ENCODE assay signal across 13 cellular contexts in the genomic region with DNA sequence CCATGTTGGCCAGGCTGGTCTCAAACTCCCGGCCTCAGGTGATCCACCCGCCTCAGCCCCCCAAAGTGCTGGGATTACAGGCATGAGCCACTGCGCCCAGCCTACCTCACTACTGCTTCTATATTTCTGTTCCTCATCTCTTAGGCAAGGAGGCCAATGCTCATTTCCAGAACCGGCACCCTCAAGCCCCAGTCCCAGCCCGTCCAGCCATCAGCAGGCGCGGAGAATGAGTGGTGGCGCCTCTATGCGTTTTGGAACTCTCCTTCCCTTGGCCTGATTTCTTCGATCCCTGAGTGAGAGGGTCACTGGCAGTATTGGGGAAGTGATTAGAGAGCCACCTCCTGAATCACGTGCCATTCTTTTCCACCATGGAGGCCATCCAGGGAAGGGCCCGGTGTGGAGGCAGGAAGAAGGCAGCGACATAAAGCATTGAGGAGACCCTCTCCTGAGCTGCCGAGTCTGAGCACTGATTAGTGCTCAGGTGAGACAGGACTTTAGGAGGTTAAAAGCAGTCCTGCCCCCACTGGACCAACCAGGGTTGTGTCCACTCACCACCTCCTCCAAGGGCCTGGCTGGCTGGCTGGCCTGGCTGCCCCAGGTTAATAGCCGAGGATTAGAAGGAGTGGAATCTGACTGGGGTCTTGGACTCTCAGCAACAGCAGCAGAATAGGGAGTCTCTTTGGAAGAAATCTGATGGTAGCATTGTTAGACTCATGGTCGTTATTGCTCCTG. TPM values are rescaled to one million over a fixed set of nuclear protein-coding genes. Genes with fewer than 3 reads are reported as not detected.
"Had no signal": no experiment of that assay in that cellular context is flagged by ENCODE, and none has a peak within 500 bp of the region (broad histone marks: within the 10 kb centered on the region; RNA-seq: fewer than 3 reads in every experiment).

No MANE protein-coding gene starts in this region.

- ATAC-seq: gastroesophageal sphincter; left colon; left ventricle myocardium superior; naive thymus-derived CD4-positive, alpha-beta T cell had no signal

- H3K27ac ChIP-seq: esophagus squamous epithelium, gastroesophageal sphincter had no signal

- H3K36me3 ChIP-seq: esophagus squamous epithelium, gastroesophageal sphincter had no signal

- H3K9me3 ChIP-seq: esophagus squamous epithelium, gastroesophageal sphincter had no signal

- H3K4me3 ChIP-seq: esophagus squamous epithelium, gastroesophageal sphincter had no signal

- FAIRE-seq: small intestine, urothelium cell line had no signal

- DNase-seq: esophagus squamous epithelium; foreskin fibroblast; left colon; left ventricle myocardium superior; mesendoderm; naive thymus-derived CD4-positive, alpha-beta T cell; nephron progenitor cell; small intestine; stimulated activated CD4-positive, alpha-beta T cell treated with anti-CD3 and anti-CD28 coated beads, Interleukin-2, amount 100 ng/mL, for 48 hours; stimulated activated naive CD4-positive, alpha-beta T cell treated with Interleukin-2 at 50 U/mL for 16 hours; trophoblast cell had no signal

- H3K4me1 ChIP-seq: gastroesophageal sphincter had no signal

RNA-seq across cellular contexts. Expression of a gene that starts 8.7 kb away (rescaled TPM):
- polyA plus RNA-seq: naive thymus-derived CD4-positive, alpha-beta T cell had no signal
